Comparison of ENCODE assay signal across 1 cellular context in genomic region chr12:55629058-55629841, GRCh38.
TF ChIP-seq lines count a peak whose summit lies in the region.

No MANE protein-coding gene starts in this region.

TF ChIP-seq in GM12878, 131 proteins besides CTCF, POLR2A, EP300 and RAD21:
- TF ChIP-seq RFX5 (IDR thresholded peaks at IDR 0.05; ENCODE audit: low read depth, low read length), result no peak
- no peak for TF ChIP-seq ATF2 (IDR thresholded peaks at IDR 0.05; ENCODE audit: low read length)
- no peak for TF ChIP-seq BRCA1 (IDR thresholded peaks at IDR 0.05; ENCODE audit: low read depth, low read length)
- TF ChIP-seq EED (IDR thresholded peaks at IDR 0.05; ENCODE audit: low read depth), result peak; percentile 61
- TF ChIP-seq RUNX3 (IDR thresholded peaks at IDR 0.05; ENCODE audit: low read length), result peak; percentile 81
- TF ChIP-seq MYC (IDR thresholded peaks at IDR 0.05; ENCODE audit: insufficient read depth, insufficient read length, insufficient replicate concordance, low read length, severe bottlenecking), result no peak
- no peak for TF ChIP-seq ZNF207 (IDR thresholded peaks at IDR 0.05; ENCODE audit: borderline replicate concordance)
- no peak for TF ChIP-seq PML (IDR thresholded peaks at IDR 0.05; ENCODE audit: low read length)
- no peak for TF ChIP-seq NR2C1 (IDR thresholded peaks at IDR 0.05)
- TF ChIP-seq POLR2AphosphoS5 (IDR thresholded peaks at IDR 0.05; ENCODE audit: low read length), result no peak
- no peak for TF ChIP-seq ZNF217 (IDR thresholded peaks at IDR 0.05)
- no peak for TF ChIP-seq TCF3 (IDR thresholded peaks at IDR 0.05; ENCODE audit: borderline replicate concordance, insufficient read depth, low read depth, low read length)
- no peak for TF ChIP-seq GABPA (IDR thresholded peaks at IDR 0.05; ENCODE audit: low read depth)
- no peak for TF ChIP-seq ZNF274 (IDR thresholded peaks at IDR 0.05; ENCODE audit: insufficient read depth, insufficient read length)
- no peak for TF ChIP-seq FOXM1 (IDR thresholded peaks at IDR 0.05; ENCODE audit: low read depth, low read length)
- no peak for TF ChIP-seq JUNB (IDR thresholded peaks at IDR 0.05)
- no peak for TF ChIP-seq NR2F1 (conservative IDR thresholded peaks at IDR 0.05)
- no peak for TF ChIP-seq BCLAF1 (IDR thresholded peaks at IDR 0.05)
- no peak for TF ChIP-seq MXI1 (IDR thresholded peaks at IDR 0.05; ENCODE audit: low read depth, low read length)
- no peak for TF ChIP-seq ZBTB33 (IDR thresholded peaks at IDR 0.05)
- TF ChIP-seq NR2C2 (IDR thresholded peaks at IDR 0.05; ENCODE audit: borderline replicate concordance, control insufficient read depth, insufficient read length, low read depth), result no peak
- no peak for TF ChIP-seq BACH1 (IDR thresholded peaks at IDR 0.05; ENCODE audit: borderline replicate concordance)
- no peak for TF ChIP-seq IRF3 (IDR thresholded peaks at IDR 0.05)
- TF ChIP-seq CBFB (IDR thresholded peaks at IDR 0.05; ENCODE audit: low read depth), result 0 out of 2 replicates have a peak, but pooled peaks have one; percentile 10
- no peak for TF ChIP-seq MTA2 (IDR thresholded peaks at IDR 0.05; ENCODE audit: low read depth)
- TF ChIP-seq MTA3 (IDR thresholded peaks at IDR 0.05; ENCODE audit: borderline replicate concordance, low read length), result no peak
- TF ChIP-seq ZNF622 (IDR thresholded peaks at IDR 0.05), result no peak
- TF ChIP-seq KAT2A (conservative IDR thresholded peaks at IDR 0.05; ENCODE audit: control insufficient read depth, low read depth, low read length), result no peak
- TF ChIP-seq FOXK2 (IDR thresholded peaks at IDR 0.05), result no peak
- TF ChIP-seq TCF7 (IDR thresholded peaks at IDR 0.05; ENCODE audit: borderline replicate concordance), result 0 out of 2 replicates have a peak, but pooled peaks have one; percentile 50
- no peak for TF ChIP-seq ZBTB11 (CRISPR knock-in tag; IDR thresholded peaks at IDR 0.05)
- TF ChIP-seq TCF12 (IDR thresholded peaks at IDR 0.05; ENCODE audit: low read depth, low read length), result no peak
